20 cellular contexts compared by ENCODE assay signal in genomic region chr2:237596518-237596855, GRCh38. TPM values are rescaled to one million over a fixed set of nuclear protein-coding genes. Genes with fewer than 3 reads are reported as not detected.
"Had no signal": no experiment of that assay in that cellular context is flagged by ENCODE, and none has a peak within 500 bp of the region (broad histone marks: within the 10 kb centered on the region; RNA-seq: fewer than 3 reads in every experiment).

No MANE protein-coding gene starts in this region.

- H3K36me3 ChIP-seq: neutrophil, WERI-Rb-1 had no signal

- H3K27ac ChIP-seq: epithelial cell of prostate, neutrophil, WERI-Rb-1 had no signal

- ATAC-seq: activated CD4-positive, alpha-beta T cell treated with anti-CD3 and anti-CD28 coated beads for 36 hours; right cardiac atrium had no signal

- H3K9me3 ChIP-seq: neutrophil had no signal

- DNase-seq: activated CD4-positive, alpha-beta T cell treated with anti-CD3 and anti-CD28 coated beads for 36 hours; activated CD8-positive, alpha-beta memory T cell treated with anti-CD3 and anti-CD28 coated beads for 24 hours; activated naive CD4-positive, alpha-beta T cell treated with anti-CD3 and anti-CD28 coated beads, Interleukin-2, amount 10 ng/mL, durations not matched to agents 7 days and 5 days; activated T-cell treated with anti-CD3 and anti-CD28 coated beads for 4 hours; caudate nucleus; cortex of kidney; effector memory CD4-positive, alpha-beta T cell; naive B cell; stimulated activated naive CD4-positive, alpha-beta T cell treated with Interleukin-2 at 50 U/mL for 16 hours; WERI-Rb-1 had no signal

- FAIRE-seq: keratinocyte, urothelium cell line had no signal

RNA-seq across cellular contexts. Expression of gene RAB17, which starts 6.0 kb away (rescaled TPM):
- total RNA-seq: temporal lobe had no signal

RNA-seq across cellular contexts. Expression of gene PRLH, which starts 30.1 kb away (rescaled TPM):
- total RNA-seq: activated CD4-positive, alpha-beta T cell treated with anti-CD3 and anti-CD28 coated beads for 36 hours; activated T-helper 2 cell treated with anti-CD3 and anti-CD28 coated beads, Interferon-gamma antibody, Interleukin-2, Interleukin-4, amounts not matched to agents 10 μg/mL and 5 μg/mL and 100 μg/mL, durations not matched to agents 14 hours and 24 hours and 36 hours; lower leg skin; mesothelial cell of epicardium; right cardiac atrium; temporal lobe had no signal
- polyA plus RNA-seq: adipose tissue, keratinocyte, right cardiac atrium had no signal
